Comparison of ENCODE assay signal across 32 cellular contexts in the genomic region with DNA sequence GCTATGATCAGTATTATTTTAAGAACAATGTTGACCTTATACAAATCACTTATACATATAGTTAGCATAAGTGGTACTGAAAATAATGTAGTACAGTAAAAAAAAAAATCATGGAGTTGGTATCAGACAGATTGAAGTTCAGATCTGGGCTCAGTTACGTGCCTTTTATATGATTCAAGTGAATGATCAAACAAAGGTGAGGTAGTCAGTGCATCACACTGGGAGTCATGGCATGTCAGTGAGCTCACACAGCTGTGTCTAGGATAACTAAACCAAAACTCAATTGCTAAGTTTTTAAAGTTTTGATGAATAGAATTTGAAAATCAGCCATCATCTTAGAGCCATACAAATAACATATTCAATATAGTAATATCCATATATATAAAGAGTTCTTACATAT. TPM values are rescaled to one million over a fixed set of nuclear protein-coding genes. Genes with fewer than 3 reads are reported as not detected.
"Had no signal": no experiment of that assay in that cellular context is flagged by ENCODE, and none has a peak within 500 bp of the region (broad histone marks: within the 10 kb centered on the region; RNA-seq: fewer than 3 reads in every experiment).

No MANE protein-coding gene starts in this region.

- FAIRE-seq: urothelium cell line had no signal

- H3K9me3 ChIP-seq: neutrophil, ovary, prostate gland had no signal

- H3K27ac ChIP-seq: cardiac muscle cell, left lung, neutrophil, ovary, prostate gland, tibial nerve had no signal

- ATAC-seq: activated naive CD4-positive, alpha-beta T cell treated with anti-CD3 and anti-CD28 coated beads, Interleukin-2, amount 50 U/mL, for 72 hours; activated T-cell treated with anti-CD3 and anti-CD28 coated beads, Interleukin-2, amount 50 U/mL, for 4 hours; effector memory CD8-positive, alpha-beta T cell; esophagus mucosa; left lung had no signal

- H3K4me1 ChIP-seq: left lung, prostate gland, tibial nerve had no signal

- H3K4me3 ChIP-seq: cardiac muscle cell, left lung, lung, ovary, prostate gland, tibial nerve had no signal

- H3K36me3 ChIP-seq: cardiac muscle cell, left lung, neutrophil, ovary, prostate gland, tibial nerve had no signal

- DNase-seq: activated CD4-positive, alpha-beta memory T cell treated with anti-CD3 and anti-CD28 coated beads, Interleukin-2, amount 10 ng/mL, durations not matched to agents 7 days and 5 days; activated CD4-positive, alpha-beta T cell treated with anti-CD3 and anti-CD28 coated beads, Interleukin-2, amount 10 ng/mL, durations not matched to agents 7 days and 5 days; activated CD4-positive, CD25-positive, alpha-beta regulatory T cell treated with anti-CD3 and anti-CD28 coated beads, Interleukin-2, amount 50 U/mL, for 72 hours; activated naive CD4-positive, alpha-beta T cell; activated T-cell treated with anti-CD3 and anti-CD28 coated beads, Interleukin-2, amount 50 U/mL, for 4 hours; anterior cingulate cortex; cerebellar nuclear complex; cortex of kidney; effector memory CD8-positive, alpha-beta T cell; foreskin fibroblast; head of caudate nucleus; hypothalamus; immature natural killer cell; kidney; left lung; naive B cell; nephron progenitor cell; ovary; retina; stimulated activated CD4-positive, alpha-beta T cell treated with anti-CD3 and anti-CD28 coated beads, Interleukin-15, amount 100 ng/mL, for 24 hours; stimulated activated naive CD4-positive, alpha-beta T cell treated with Interleukin-2 at 50 U/mL for 16 hours had no signal

- H3K27me3 ChIP-seq: cardiac muscle cell, left lung, neutrophil, ovary, tibial nerve had no signal

RNA-seq across cellular contexts. Expression of a gene that starts 11.2 kb away (rescaled TPM):
- total RNA-seq: cardiac muscle cell, lung, mesenteric fat pad, mucosa of gallbladder, ovary, prostate gland, temporal lobe, tibial nerve had no signal
- polyA plus RNA-seq: cardiac muscle cell had no signal
